ENCODE assay signal across 9 cellular contexts in the genomic region with DNA sequence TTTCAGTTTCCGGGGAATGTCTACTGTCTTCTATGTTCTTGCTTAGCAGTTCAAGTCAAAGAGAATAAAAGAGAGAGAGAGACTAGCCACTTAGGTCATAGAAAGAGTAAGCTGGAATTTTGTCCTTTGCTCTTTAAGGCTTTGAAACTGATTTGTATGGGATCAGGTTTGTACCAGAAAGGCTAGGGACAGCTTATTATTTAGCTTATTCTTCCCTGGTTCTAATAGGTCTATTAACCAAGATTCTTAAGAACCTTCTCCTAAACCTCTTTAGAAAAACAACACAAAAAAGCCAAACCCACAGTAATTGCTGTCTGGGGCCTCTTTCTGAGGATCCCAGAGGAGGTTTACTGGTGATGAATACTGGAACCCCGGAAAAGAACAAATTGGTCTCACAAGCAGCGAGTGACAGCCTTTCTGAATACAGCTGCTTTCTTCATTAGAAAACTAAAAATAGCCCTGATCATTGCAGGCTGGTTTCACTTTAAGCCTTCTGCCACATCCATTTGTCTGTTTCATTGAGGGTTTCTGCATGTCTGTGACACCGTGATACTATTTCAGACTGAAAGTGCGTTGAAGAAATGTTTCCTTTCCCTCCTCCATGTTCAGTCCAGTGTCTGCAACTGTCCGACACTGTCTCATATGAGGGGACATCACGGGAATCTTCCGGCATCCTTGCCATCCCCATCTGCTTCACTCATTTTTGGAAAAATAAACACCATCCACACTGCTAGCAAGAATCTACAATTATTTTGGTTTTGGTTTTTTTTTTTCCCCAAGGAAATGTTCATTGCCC.
DNase-seq lines count a peak whose midpoint lies in the region; ATAC-seq and TF ChIP-seq lines count a peak whose summit lies in the region.
"Had no signal": no experiment of that assay in that cellular context is flagged by ENCODE, and none has a peak within 500 bp of the region (broad histone marks: within the 10 kb centered on the region; RNA-seq: fewer than 3 reads in every experiment).

No MANE protein-coding gene starts in this region.

- H3K4me1 ChIP-seq in naive thymus-derived CD4-positive, alpha-beta T cell (ENCODE audit: control insufficient read depth in 2 of 2, insufficient read depth in 2 of 2, low read length in 2 of 2) = peaks cover 0 to 18% of the 10 kb centered on the region in 2 donors
- H3K4me1 ChIP-seq: parathyroid adenoma had no signal

- peak overlapping the region; percentile 24 for H3K27ac Mint-ChIP-seq in activated naive CD4-positive, alpha-beta T cell treated with anti-CD3 and anti-CD28 coated beads, Interleukin-2, amount 10 ng/mL, durations not matched to agents 7 days and 5 days
- no peak overlapping the region for H3K27ac Mint-ChIP-seq in activated naive CD4-positive, alpha-beta T cell treated with anti-CD3 and anti-CD28 coated beads for 36 hours
- peak overlapping the region; percentile 67 for H3K27ac Mint-ChIP-seq in activated naive CD8-positive, alpha-beta T cell treated with anti-CD3 and anti-CD28 coated beads for 36 hours
- peak overlapping the region in 2 of 9 donors; percentile 37 to 74 for H3K27ac Mint-ChIP-seq in naive thymus-derived CD4-positive, alpha-beta T cell
- H3K27ac Mint-ChIP-seq in progenitor cell of endocrine pancreas = no peak overlapping the region

- H3K36me3 Mint-ChIP-seq in activated naive CD4-positive, alpha-beta T cell treated with anti-CD3 and anti-CD28 coated beads, Interleukin-2, amount 10 ng/mL, durations not matched to agents 7 days and 5 days = no peaks in the 10 kb centered on the region
- no peaks in the 10 kb centered on the region for H3K36me3 Mint-ChIP-seq in activated naive CD4-positive, alpha-beta T cell treated with anti-CD3 and anti-CD28 coated beads for 36 hours (ENCODE audit: low read depth)
- H3K36me3 Mint-ChIP-seq in activated naive CD8-positive, alpha-beta T cell treated with anti-CD3 and anti-CD28 coated beads for 36 hours = no peaks in the 10 kb centered on the region
- H3K36me3 Mint-ChIP-seq in naive thymus-derived CD4-positive, alpha-beta T cell = peaks cover 0 to 4% (median 0%) of the 10 kb centered on the region in 5 donors
- no peaks in the 10 kb centered on the region for H3K36me3 Mint-ChIP-seq in progenitor cell of endocrine pancreas (ENCODE audit: insufficient read depth)

- ATAC-seq in HG02973 (IDR thresholded peaks at IDR 0.05; ENCODE audit: unreplicated experiment) = peak; percentile 69
- ATAC-seq in naive thymus-derived CD4-positive, alpha-beta T cell = peak; percentile 38

- no peaks in the 10 kb centered on the region for H3K27me3 Mint-ChIP-seq in activated naive CD4-positive, alpha-beta T cell treated with anti-CD3 and anti-CD28 coated beads, Interleukin-2, amount 10 ng/mL, durations not matched to agents 7 days and 5 days
- peaks cover 11% of the 10 kb centered on the region for H3K27me3 Mint-ChIP-seq in activated naive CD4-positive, alpha-beta T cell treated with anti-CD3 and anti-CD28 coated beads for 36 hours (ENCODE audit: low read depth)
- H3K27me3 Mint-ChIP-seq in activated naive CD8-positive, alpha-beta T cell treated with anti-CD3 and anti-CD28 coated beads for 36 hours = no peaks in the 10 kb centered on the region
- H3K27me3 Mint-ChIP-seq in naive thymus-derived CD4-positive, alpha-beta T cell = peaks cover 0 to 20% (median 10%) of the 10 kb centered on the region in 5 donors
- no peaks in the 10 kb centered on the region for H3K27me3 Mint-ChIP-seq in progenitor cell of endocrine pancreas

- H3K27ac ChIP-seq in naive thymus-derived CD4-positive, alpha-beta T cell (ENCODE audit: low read depth, low read length) = no peak overlapping the region
- H3K27ac ChIP-seq: parathyroid adenoma had no signal

- H3K36me3 ChIP-seq in naive thymus-derived CD4-positive, alpha-beta T cell (ENCODE audit: control insufficient read depth in 2 of 3, insufficient read depth in 3 of 3, low read length in 3 of 3) = no peaks in the 10 kb centered on the region

- peak overlapping the region; percentile 40 for H3K4me3 ChIP-seq in naive thymus-derived CD4-positive, alpha-beta T cell (ENCODE audit: low read length)

- H3K4me3 Mint-ChIP-seq in activated naive CD4-positive, alpha-beta T cell treated with anti-CD3 and anti-CD28 coated beads, Interleukin-2, amount 10 ng/mL, durations not matched to agents 7 days and 5 days = no peak overlapping the region
- no peak overlapping the region for H3K4me3 Mint-ChIP-seq in activated naive CD4-positive, alpha-beta T cell treated with anti-CD3 and anti-CD28 coated beads for 36 hours
- H3K4me3 Mint-ChIP-seq in activated naive CD8-positive, alpha-beta T cell treated with anti-CD3 and anti-CD28 coated beads for 36 hours = peak overlapping the region; percentile 43
- H3K4me3 Mint-ChIP-seq in naive thymus-derived CD4-positive, alpha-beta T cell = peak overlapping the region in 6 of 10 donors; percentile 24 to 81 (median 45)
- no peak overlapping the region for H3K4me3 Mint-ChIP-seq in progenitor cell of endocrine pancreas (ENCODE audit: low read depth)

- peaks cover 23% of the 10 kb centered on the region for H3K4me1 Mint-ChIP-seq in activated naive CD4-positive, alpha-beta T cell treated with anti-CD3 and anti-CD28 coated beads, Interleukin-2, amount 10 ng/mL, durations not matched to agents 7 days and 5 days
- peaks cover 24% of the 10 kb centered on the region for H3K4me1 Mint-ChIP-seq in activated naive CD4-positive, alpha-beta T cell treated with anti-CD3 and anti-CD28 coated beads for 36 hours (ENCODE audit: low read depth)
- peaks cover 25% of the 10 kb centered on the region for H3K4me1 Mint-ChIP-seq in activated naive CD8-positive, alpha-beta T cell treated with anti-CD3 and anti-CD28 coated beads for 36 hours
- H3K4me1 Mint-ChIP-seq in naive thymus-derived CD4-positive, alpha-beta T cell = peaks cover 7 to 29% (median 14%) of the 10 kb centered on the region in 7 donors
- peaks cover 15% of the 10 kb centered on the region for H3K4me1 Mint-ChIP-seq in progenitor cell of endocrine pancreas (ENCODE audit: low read depth)

- no peaks in the 10 kb centered on the region for H3K9me3 Mint-ChIP-seq in activated naive CD4-positive, alpha-beta T cell treated with anti-CD3 and anti-CD28 coated beads, Interleukin-2, amount 10 ng/mL, durations not matched to agents 7 days and 5 days
- H3K9me3 Mint-ChIP-seq in activated naive CD4-positive, alpha-beta T cell treated with anti-CD3 and anti-CD28 coated beads for 36 hours = no peaks in the 10 kb centered on the region
- H3K9me3 Mint-ChIP-seq in activated naive CD8-positive, alpha-beta T cell treated with anti-CD3 and anti-CD28 coated beads for 36 hours = no peaks in the 10 kb centered on the region
- H3K9me3 Mint-ChIP-seq in naive thymus-derived CD4-positive, alpha-beta T cell = no peaks in the 10 kb centered on the region
- H3K9me3 Mint-ChIP-seq in progenitor cell of endocrine pancreas (ENCODE audit: low read depth) = no peaks in the 10 kb centered on the region

- no peak for DNase-seq in activated naive CD4-positive, alpha-beta T cell treated with anti-CD3 and anti-CD28 coated beads, Interleukin-2, amount 10 ng/mL, durations not matched to agents 7 days and 5 days
- no peak for DNase-seq in activated naive CD4-positive, alpha-beta T cell treated with anti-CD3 and anti-CD28 coated beads for 36 hours
- no peak for DNase-seq in activated naive CD8-positive, alpha-beta T cell treated with anti-CD3 and anti-CD28 coated beads for 36 hours
- no peak for DNase-seq in naive thymus-derived CD4-positive, alpha-beta T cell
- no peak for DNase-seq in progenitor cell of endocrine pancreas (ENCODE audit: low spot score, unreplicated experiment)
- no peak for DNase-seq in NCI-H1694 treated with DMSO at 0.1 percent for 48 hours (lab: John Stamatoyannopoulos, UW)
- DNase-seq in NCI-H524 treated with DMSO at 0.1 percent for 48 hours (lab: John Stamatoyannopoulos, UW) = no peak

- H3K27me3 ChIP-seq in naive thymus-derived CD4-positive, alpha-beta T cell (ENCODE audit: control insufficient read depth in 2 of 2, insufficient read depth in 2 of 2, low read length in 2 of 2) = no peaks in the 10 kb centered on the region

- TF ChIP-seq CTCF in progenitor cell of endocrine pancreas (IDR thresholded peaks at IDR 0.05; ENCODE audit: unreplicated experiment) = no peak

- intact Hi-C loops in activated naive CD4-positive, alpha-beta T cell treated with anti-CD3 and anti-CD28 coated beads for 36 hours (cut with micrococcal nuclease) = loop anchor here (2.0 to 5.0 kb wide), 3 partner anchors 36 to 114 kb away; no protein-coding TSS in a partner anchor
- intact Hi-C loops in naive thymus-derived CD4-positive, alpha-beta T cell (cut with micrococcal nuclease) = loop anchor here in 1 of 2 donors (2.0 to 5.0 kb wide), 2 partner anchors 69 to 356 kb away; no protein-coding TSS in a partner anchor

- H3K9me3 ChIP-seq in naive thymus-derived CD4-positive, alpha-beta T cell (ENCODE audit: control insufficient read depth in 2 of 3, low read length in 3 of 3) = no peaks in the 10 kb centered on the region

- CTCF ChIA-PET in activated naive CD4-positive, alpha-beta T cell treated with anti-CD3 and anti-CD28 coated beads, Interleukin-2, amount 10 ng/mL, durations not matched to agents 7 days and 5 days (lab: Charles Lee) = interaction anchor here (1.0 to 1.3 kb wide), 2 partner anchors 12 to 66 kb away, joined by 3 read pairs; no protein-coding TSS in a partner anchor
- CTCF ChIA-PET in activated naive CD4-positive, alpha-beta T cell treated with anti-CD3 and anti-CD28 coated beads for 36 hours (lab: Charles Lee) = interaction anchor here (0.6 to 0.9 kb wide), 2 partner anchors 22 to 504 kb away, joined by 3 to 4 read pairs; no protein-coding TSS in a partner anchor
- CTCF ChIA-PET in naive thymus-derived CD4-positive, alpha-beta T cell (lab: Charles Lee) = interaction anchor here (0.7 kb wide), 1 partner anchor 24 kb away, joined by 3 read pairs; no protein-coding TSS in a partner anchor

- POLR2A ChIA-PET in naive thymus-derived CD4-positive, alpha-beta T cell (lab: Charles Lee) = interaction anchor here (0.7 kb wide), 1 partner anchor 428 kb away, joined by 3 read pairs; no protein-coding TSS in a partner anchor

Comparison
In these comparisons a context has a peak if more than half of its experiments do, and no peak if none do; other contexts are left out.
1. H3K27ac Mint-ChIP-seq: peak in activated naive CD4-positive, alpha-beta T cell treated with anti-CD3 and anti-CD28 coated beads, Interleukin-2, amount 10 ng/mL, durations not matched to agents 7 days and 5 days (single experiment) and activated naive CD8-positive, alpha-beta T cell treated with anti-CD3 and anti-CD28 coated beads for 36 hours (single experiment); none in activated naive CD4-positive, alpha-beta T cell treated with anti-CD3 and anti-CD28 coated beads for 36 hours (single experiment) and progenitor cell of endocrine pancreas (single experiment).
2. H3K4me3 Mint-ChIP-seq: peak in activated naive CD8-positive, alpha-beta T cell treated with anti-CD3 and anti-CD28 coated beads for 36 hours (single experiment) and naive thymus-derived CD4-positive, alpha-beta T cell (6 of 10); none in activated naive CD4-positive, alpha-beta T cell treated with anti-CD3 and anti-CD28 coated beads, Interleukin-2, amount 10 ng/mL, durations not matched to agents 7 days and 5 days (single experiment), activated naive CD4-positive, alpha-beta T cell treated with anti-CD3 and anti-CD28 coated beads for 36 hours (single experiment) and progenitor cell of endocrine pancreas (single experiment).